ENCODE assay signal across 1 cellular context in the genomic region with DNA sequence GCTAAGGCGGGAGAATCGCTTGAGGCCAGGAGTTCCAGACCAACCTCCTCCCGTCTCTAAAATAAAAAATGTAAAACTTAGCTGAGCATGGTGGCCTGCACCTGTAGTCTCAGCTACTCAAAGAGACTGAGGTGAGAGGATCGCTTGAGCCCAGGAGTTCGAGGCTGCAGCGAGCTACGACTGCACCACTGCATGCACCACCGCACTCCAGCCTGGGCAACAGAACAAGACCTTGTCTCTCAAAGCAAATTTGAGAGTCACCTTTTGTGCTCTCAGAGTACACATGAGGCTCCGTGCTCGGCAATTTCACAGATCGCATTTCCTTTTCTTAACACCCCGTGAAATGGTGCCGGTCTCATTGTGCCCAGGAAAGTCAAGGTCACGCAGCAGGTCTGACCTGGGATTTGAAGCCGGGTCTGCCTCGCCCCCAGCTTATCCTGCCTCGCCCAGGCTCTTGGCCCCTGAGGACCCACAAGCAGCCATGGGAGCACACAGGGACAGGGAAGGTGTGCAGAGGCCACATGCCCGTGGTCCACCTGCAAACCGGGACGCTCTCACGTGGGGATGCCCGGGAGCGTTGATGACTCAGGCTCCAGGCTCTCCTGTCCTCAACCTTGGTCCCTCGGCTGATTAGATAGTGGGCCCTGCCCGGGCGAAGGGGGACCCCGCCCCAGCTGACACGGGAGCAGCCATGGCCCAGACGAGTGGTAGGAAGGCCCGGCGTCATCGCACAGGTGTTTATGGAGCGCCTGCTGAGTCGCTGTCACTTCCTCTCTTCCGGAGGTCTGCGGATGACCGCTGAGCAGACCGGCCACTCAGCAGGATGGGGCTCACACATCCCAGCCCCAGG.
TF ChIP-seq lines count a peak whose summit lies in the region.

No MANE protein-coding gene starts in this region.

TF ChIP-seq in HepG2, 621 proteins besides CTCF, POLR2A, EP300 and RAD21 (continued from another document):
- no peak for TF ChIP-seq ZSCAN22 (CRISPR knock-in tag; IDR thresholded peaks at IDR 0.05)
